In genomic region chr2:160224507-160224906, GRCh38 we compare ENCODE assay signal across 13 cellular contexts. TPM values are rescaled to one million over a fixed set of nuclear protein-coding genes. Genes with fewer than 3 reads are reported as not detected.
DNase-seq lines count a peak whose midpoint lies in the region; ATAC-seq, FAIRE-seq and TF ChIP-seq lines count a peak whose summit lies in the region.
"Had no signal": no experiment of that assay in that cellular context is flagged by ENCODE, and none has a peak within 500 bp of the region (broad histone marks: within the 10 kb centered on the region; RNA-seq: fewer than 3 reads in every experiment).

No MANE protein-coding gene starts in this region.

- H3K9me3 ChIP-seq in uterus, result no peaks in the 10 kb centered on the region

- DNase-seq in HTR-8/SVneo (ENCODE audit: insufficient read length, low spot score) (no peak), foreskin keratinocyte (no peak), uterus (no peak), foreskin fibroblast (no peak), Right ventricle myocardium inferior (ENCODE audit: missing footprints) (no peak), cortex of kidney (lab: John Stamatoyannopoulos, UW) (no peak)
- DNase-seq: activated T-cell treated with anti-CD3 and anti-CD28 coated beads, Interleukin-2, amount 50 U/mL, for 1 hour; CD8-positive, alpha-beta T cell; dorsolateral prefrontal cortex; NCI-H1436; T-cell had no signal

- FAIRE-seq in HTR-8/SVneo (lab: Jason Lieb, UNC), result peak; percentile 36

- H3K27ac ChIP-seq in foreskin keratinocyte, result peak overlapping the region; percentile 79
- no peak overlapping the region for H3K27ac ChIP-seq in uterus
- H3K27ac ChIP-seq: dorsolateral prefrontal cortex had no signal

- H3K4me3 ChIP-seq in uterus (no peak overlapping the region), foreskin fibroblast (ENCODE audit: low read depth in 1 of 2, low read length in 2 of 2) (no peak overlapping the region)
- H3K4me3 ChIP-seq: dorsolateral prefrontal cortex had no signal

- no peak for TF ChIP-seq POLR2A in uterus (IDR thresholded peaks at IDR 0.05)

- intact Hi-C loops in uterus (cut with DNase I; ENCODE audit: low total_unique reads) (no loop called here), Right ventricle myocardium inferior (cut with DNase I) (no loop called here)

- H3K27me3 ChIP-seq in foreskin keratinocyte, result no peaks in the 10 kb centered on the region
- no peaks in the 10 kb centered on the region for H3K27me3 ChIP-seq in uterus
- H3K27me3 ChIP-seq: dorsolateral prefrontal cortex had no signal

- H3K4me1 ChIP-seq in foreskin keratinocyte (peaks cover 87% of the 10 kb centered on the region), uterus (peaks cover 0 to 6% of the 10 kb centered on the region in 2 donors)

- peak; percentile 9 for ATAC-seq in GM18519 (IDR thresholded peaks at IDR 0.05; ENCODE audit: low FRiP score, unreplicated experiment)
- ATAC-seq in GM21737 (IDR thresholded peaks at IDR 0.05; ENCODE audit: unreplicated experiment), result peak; percentile 9
- no peak for ATAC-seq in foreskin keratinocyte
- ATAC-seq in Right ventricle myocardium inferior, result no peak

- H3K36me3 ChIP-seq in uterus, result no peaks in the 10 kb centered on the region

- TF ChIP-seq CTCF in foreskin keratinocyte (conservative IDR thresholded peaks at IDR 0.05) (no peak), uterus (IDR thresholded peaks at IDR 0.05) (no peak), foreskin fibroblast (IDR thresholded peaks at IDR 0.05; ENCODE audit: low read depth, low read length) (no peak)

RNA-seq across cellular contexts. Expression of gene ITGB6, which starts 24.4 kb away (rescaled TPM):
- total RNA-seq in foreskin keratinocyte, result 41.2 and 113 TPM in 2 replicates
- polyA plus RNA-seq in foreskin keratinocyte, result 13.9 and 31.2 TPM in 2 replicates
- 1 to 10 TPM in 1 of 4 donors, under 1 TPM in 1, not detected in 2; 0.59 to 1.5 TPM for total RNA-seq in uterus
- total RNA-seq in Right ventricle myocardium inferior, result 5.0 TPM
- total RNA-seq: CD8-positive, alpha-beta T cell; dorsolateral prefrontal cortex had no signal

Comparison
In these comparisons a context has a peak if more than half of its experiments do, and no peak if none do; other contexts are left out.
1. ATAC-seq: peak in GM18519 (single experiment) and GM21737 (single experiment); none in foreskin keratinocyte (single experiment) and Right ventricle myocardium inferior (single experiment).